In genomic region chr17:82769041-82769440, GRCh38 we compare ENCODE assay signal across 23 cellular contexts. TPM values are rescaled to one million over a fixed set of nuclear protein-coding genes. Genes with fewer than 3 reads are reported as not detected.
A peak's percentile ranks its signal among the peaks of the same experiment; 100 is the strongest.
DNase-seq lines count a peak whose midpoint lies in the region; ATAC-seq, FAIRE-seq and TF ChIP-seq lines count a peak whose summit lies in the region.
"Had no signal": no experiment of that assay in that cellular context is flagged by ENCODE, and none has a peak within 500 bp of the region (broad histone marks: within the 10 kb centered on the region; RNA-seq: fewer than 3 reads in every experiment).

No MANE protein-coding gene starts in this region.

- DNase-seq in SK-N-SH, result peak; percentile 8
- DNase-seq in HepG2 (ENCODE audit: low spot score), result no peak
- DNase-seq in right lobe of liver, result no peak
- DNase-seq in lower lobe of right lung, result peak; percentile 13
- no peak for DNase-seq in urothelium cell line (ENCODE audit: low spot score)
- no peak for DNase-seq in activated naive CD4-positive, alpha-beta T cell (lab: John Stamatoyannopoulos, UW)
- DNase-seq in SK-N-DZ (ENCODE audit: low spot score), result no peak
- DNase-seq: AML-193; Caco-2; Calu3; CD4-positive, alpha-beta T cell; CD8-positive, alpha-beta T cell; DMS79 treated with DMSO at 0.1 percent for 48 hours; GF-D8 had no signal

- H2AFZ ChIP-seq in SK-N-SH (ENCODE audit: low read depth), result no peak overlapping the region
- H2AFZ ChIP-seq in HepG2 (ENCODE audit: low read length), result no peak overlapping the region

- no peak for TF ChIP-seq POLR2A in HepG2 (IDR thresholded peaks at IDR 0.05; ENCODE audit: insufficient read depth in 1 of 2, low read depth in 2 of 2, low read length in 2 of 2)
- no peak for TF ChIP-seq POLR2A in right lobe of liver (IDR thresholded peaks at IDR 0.05)

- no peaks in the 10 kb centered on the region for H3F3A ChIP-seq in SK-N-SH (replicated peaks; ENCODE audit: insufficient read depth)

- WGBS in SK-N-SH (ENCODE audit: low lambda C conversion rate), result 91% methylated on average over 7 of the region's 7 CpGs
- WGBS in HepG2 (ENCODE audit: low lambda C conversion rate), result 94% methylated on average over 7 of the region's 7 CpGs
- 63% methylated on average over 2 of the region's 7 CpGs for WGBS in right lobe of liver (ENCODE audit: insufficient coverage, low coverage, low lambda C conversion rate, missing lambda C conversion rate)

- CTCF ChIA-PET in SK-N-SH (lab: Yijun Ruan, JAX) (interaction anchor here (1.0 to 2.1 kb wide), 5 partner anchors 10 to 333 kb away, joined by 3 to 8 read pairs (median 3); no protein-coding TSS in a partner anchor), HepG2 (lab: Yijun Ruan, JAX; ENCODE audit: low intra/inter-chr PET ratio, low total read pairs) (interaction anchor here (3.4 to 4.3 kb wide), 2 partner anchors 89 to 100 kb away, joined by 26 read pairs; no protein-coding TSS in a partner anchor)

- H3K79me2 ChIP-seq in SK-N-SH (ENCODE audit: insufficient read depth) (peaks cover 4% of the 10 kb centered on the region; the same call in 1 of the 2 replicates), HepG2 (ENCODE audit: insufficient read depth, low read length) (no peaks in the 10 kb centered on the region)

- H3K9ac ChIP-seq in SK-N-SH, result no peak overlapping the region
- no peak overlapping the region for H3K9ac ChIP-seq in HepG2 (ENCODE audit: insufficient read depth, low read depth, low read length)
- H3K9ac ChIP-seq: BLaER1 treated with 17β-estradiol and CSF1 and Interleukin-3, amounts not matched to agents 10 nM and 100 nM had no signal

- no peak overlapping the region for H3K27ac ChIP-seq in SK-N-SH (ENCODE audit: low read depth in 2 of 2, low read length in 1 of 2)
- no peak overlapping the region for H3K27ac ChIP-seq in HepG2 (ENCODE audit: extremely low read length, insufficient read depth, low read length)
- H3K27ac ChIP-seq in right lobe of liver, result no peak overlapping the region
- H3K27ac ChIP-seq in lower lobe of right lung, result no peak overlapping the region
- H3K27ac ChIP-seq: 22Rv1; A549; BLaER1 treated with 17β-estradiol and CSF1 and Interleukin-3, amounts not matched to agents 10 nM and 100 nM; C4-2B had no signal

- ATAC-seq in SK-N-SH treated with all-trans-retinoic acid at 6 μM for 48 hours, result no peak
- no peak for ATAC-seq in HepG2
- no peak for ATAC-seq in right lobe of liver
- ATAC-seq in lower lobe of right lung, result no peak
- ATAC-seq: A549; CD8-positive, alpha-beta T cell had no signal

- POLR2A ChIA-PET in SK-N-SH (lab: Yijun Ruan, JAX), result no interaction called here
- POLR2A ChIA-PET in HepG2 (lab: Yijun Ruan, JAX), result no interaction called here

- H3K4me3 ChIP-seq in SK-N-SH (ENCODE audit: low read depth in 2 of 2, low read length in 1 of 2) (no peak overlapping the region), HepG2 (replicated peaks in 1 of 3; ENCODE audit: insufficient read depth in 1 of 3, low read depth in 2 of 3, low read length in 3 of 3) (no peak overlapping the region), right lobe of liver (no peak overlapping the region), lower lobe of right lung (no peak overlapping the region)
- H3K4me3 ChIP-seq: A549; BLaER1 treated with 17β-estradiol and CSF1 and Interleukin-3, amounts not matched to agents 10 nM and 100 nM had no signal

- TF ChIP-seq EP300 in SK-N-SH (IDR thresholded peaks at IDR 0.05; ENCODE audit: borderline replicate concordance in 1 of 2, low read depth in 1 of 2, low read length in 1 of 2) (no peak), HepG2 (IDR thresholded peaks at IDR 0.05; ENCODE audit: low read depth in 2 of 2, low read length in 2 of 2) (no peak), HepG2 (CRISPR knock-in tag; IDR thresholded peaks at IDR 0.05; ENCODE audit: borderline replicate concordance) (no peak)

- no peak for TF ChIP-seq RAD21 in SK-N-SH (IDR thresholded peaks at IDR 0.05; ENCODE audit: low read length)
- no peak for TF ChIP-seq RAD21 in HepG2 (CRISPR knock-in tag; IDR thresholded peaks at IDR 0.05)

- H3K27me3 ChIP-seq in SK-N-SH (ENCODE audit: insufficient read depth), result no peaks in the 10 kb centered on the region
- no peaks in the 10 kb centered on the region for H3K27me3 ChIP-seq in HepG2 (ENCODE audit: control insufficient read depth in 1 of 2, insufficient read depth in 2 of 2, low read length in 2 of 2)
- H3K27me3 ChIP-seq in right lobe of liver, result no peaks in the 10 kb centered on the region
- H3K27me3 ChIP-seq in lower lobe of right lung (ENCODE audit: low read depth), result no peaks in the 10 kb centered on the region
- H3K27me3 ChIP-seq: BLaER1 treated with 17β-estradiol and CSF1 and Interleukin-3, amounts not matched to agents 10 nM and 100 nM had no signal

- in situ Hi-C loops in HepG2 (cut with HindIII; ENCODE audit: extremely low pct_ligation_motif_present, low pct_unique_long_range_greater_than_20kb), result no loop called here

- H3K4me1 ChIP-seq in SK-N-SH (ENCODE audit: control insufficient read depth in 1 of 2, insufficient read depth in 2 of 2, low read depth in 1 of 2, low read length in 1 of 2) (no peaks in the 10 kb centered on the region), HepG2 (ENCODE audit: insufficient read depth, low read length) (no peaks in the 10 kb centered on the region), right lobe of liver (peaks cover 0 to 22% (median 9%) of the 10 kb centered on the region in 4 donors), lower lobe of right lung (no peaks in the 10 kb centered on the region)
- H3K4me1 ChIP-seq: A549, Caco-2 had no signal

- TF ChIP-seq CTCF in SK-N-SH (IDR thresholded peaks at IDR 0.05), result no peak
- TF ChIP-seq CTCF in HepG2 (CRISPR knock-in tag; IDR thresholded peaks at IDR 0.05), result no peak
- TF ChIP-seq CTCF in right lobe of liver (IDR thresholded peaks at IDR 0.05), result no peak
- no peak for TF ChIP-seq CTCF in lower lobe of right lung (IDR thresholded peaks at IDR 0.05)

- no peaks in the 10 kb centered on the region for H3K9me2 ChIP-seq in SK-N-SH

- TSS peak; percentile 38 for BruUV-seq in HepG2 (replicated peaks; lab: Mats Ljungman, UMichigan)

- intact Hi-C loops in HepG2 (cut with micrococcal nuclease; ENCODE audit: unreplicated experiment), result no loop called here
- intact Hi-C loops in right lobe of liver (cut with DNase I), result loop anchor here in 1 of 2 donors (10.0 kb wide), 1 partner anchor 54 kb away; the partner anchor contains the start of gene FN3KRP
- intact Hi-C loops in lower lobe of right lung (cut with DNase I), result no loop called here

- no peak overlapping the region for H3K4me2 ChIP-seq in SK-N-SH
- no peak overlapping the region for H3K4me2 ChIP-seq in HepG2 (ENCODE audit: low read depth, low read length)
- H3K4me2 ChIP-seq: A549; BLaER1 treated with 17β-estradiol and CSF1 and Interleukin-3, amounts not matched to agents 10 nM and 100 nM had no signal

- no peak for FAIRE-seq in HepG2 (lab: Jason Lieb, UNC)
- peak; percentile 50 for FAIRE-seq in urothelium cell line (lab: Jason Lieb, UNC)
- FAIRE-seq: A549, D721Med, G401.6, GM12891, GM19239 had no signal

- H3K36me3 ChIP-seq in SK-N-SH (replicated peaks in 1 of 2; ENCODE audit: control insufficient read depth in 1 of 2, insufficient read depth in 2 of 2, low read length in 1 of 2), result peaks cover 42 to 47% of the 10 kb centered on the region in 2 experiments
- H3K36me3 ChIP-seq in HepG2 (replicated peaks in 1 of 2; ENCODE audit: control insufficient read depth in 1 of 2, insufficient read depth in 2 of 2, low read length in 2 of 2), result peaks cover 27 to 64% of the 10 kb centered on the region in 2 experiments; a peak in 4 of 5 replicates
- H3K36me3 ChIP-seq in right lobe of liver, result peaks cover 0 to 26% (median 2%) of the 10 kb centered on the region in 4 donors
- H3K36me3 ChIP-seq in lower lobe of right lung, result peaks cover 66% of the 10 kb centered on the region

- no peaks in the 10 kb centered on the region for H3K9me3 ChIP-seq in SK-N-SH
- H3K9me3 ChIP-seq in HepG2 (ENCODE audit: low read length), result no peaks in the 10 kb centered on the region
- H3K9me3 ChIP-seq in right lobe of liver, result no peaks in the 10 kb centered on the region
- no peaks in the 10 kb centered on the region for H3K9me3 ChIP-seq in lower lobe of right lung
- H3K9me3 ChIP-seq: A549; BLaER1 treated with 17β-estradiol and CSF1 and Interleukin-3, amounts not matched to agents 10 nM and 100 nM; Caco-2 had no signal

- H4K20me1 ChIP-seq in SK-N-SH (ENCODE audit: insufficient read depth) (no peaks in the 10 kb centered on the region), HepG2 (ENCODE audit: insufficient read depth, low read length) (no peaks in the 10 kb centered on the region)

RNA-seq across cellular contexts. Expression of gene TBCD, which starts 17.2 kb away (rescaled TPM):
- 78.7 and 107 TPM in 2 replicates for polyA plus RNA-seq in SK-N-SH (2012; rRNA removed)
- polyA plus RNA-seq in SK-N-SH (2012; cell fraction: cytosol; rRNA removed), result 40.1 and 54.1 TPM in 2 replicates
- 188 and 264 TPM in 2 replicates for polyA plus RNA-seq in SK-N-SH (2012; cell fraction: nucleus; rRNA removed)
- total RNA-seq in HepG2 (2016; rRNA removed; fragmentation: Illumina TruSeq; extraction: Trizol), result 33.9 and 49.6 TPM in 2 replicates
- 98.6 and 103 TPM in 2 replicates for total RNA-seq in HepG2 (2016; cell fraction: cytosol; rRNA removed; fragmentation: Illumina TruSeq; extraction: Trizol; ENCODE audit: low read depth)
- 32.6 and 40.4 TPM in 2 replicates for total RNA-seq in HepG2 (2016; cell fraction: insoluble cytoplasmic fraction; rRNA removed; fragmentation: Illumina TruSeq; extraction: Trizol)
- 28.6 and 30.6 TPM in 2 replicates for total RNA-seq in HepG2 (2016; cell fraction: membrane; rRNA removed; fragmentation: Illumina TruSeq; extraction: Trizol)
- 44.9 and 51.2 TPM in 2 replicates for total RNA-seq in HepG2 (2016; cell fraction: nucleus; rRNA removed; fragmentation: Illumina TruSeq; extraction: Trizol)
- polyA plus RNA-seq in HepG2 (2011; rRNA removed), result 54.8 and 58.7 TPM in 2 replicates
- 29.1 and 46.9 TPM in 2 replicates for polyA plus RNA-seq in HepG2 (2011; cell fraction: cytosol; rRNA removed)
- polyA plus RNA-seq in HepG2 (2011; cell fraction: nucleus; rRNA removed), result 327 and 449 TPM in 2 replicates
- 37.3 and 41.7 TPM in 2 replicates for polyA plus RNA-seq in HepG2 (2012)
- 3.7 and 4.9 TPM in 2 replicates for polyA plus RNA-seq in HepG2 (2016; cell fraction: cytosol; fragmentation: Illumina TruSeq; extraction: Trizol; ENCODE audit: low read depth)
- 39.7 and 51.2 TPM in 2 replicates for polyA plus RNA-seq in HepG2 (2016; cell fraction: insoluble cytoplasmic fraction; fragmentation: Illumina TruSeq; extraction: Trizol; ENCODE audit: low read depth)
- polyA plus RNA-seq in HepG2 (2016; cell fraction: membrane; fragmentation: Illumina TruSeq; extraction: Trizol; ENCODE audit: low read depth), result 5.6 and 6.8 TPM in 2 replicates
- polyA plus RNA-seq in HepG2 (2016; cell fraction: nucleus; fragmentation: Illumina TruSeq; extraction: Trizol; ENCODE audit: insufficient read depth, low read depth), result 140 and 151 TPM in 2 replicates
- 67.0 and 125 TPM in 2 replicates for polyA minus RNA-seq in HepG2 (2011; rRNA and poly(A)+ RNA removed; ENCODE audit: low replicate concordance)
- 38.0 and 45.2 TPM in 2 replicates for polyA minus RNA-seq in HepG2 (2011; cell fraction: cytosol; rRNA and poly(A)+ RNA removed)
- 51.1 and 51.6 TPM in 2 replicates for polyA minus RNA-seq in HepG2 (2011; cell fraction: nucleus; rRNA and poly(A)+ RNA removed)
- 10 to 100 TPM; 28.0 to 55.7 (median 41.3) TPM for total RNA-seq in right lobe of liver
- 84.8 TPM for total RNA-seq in lower lobe of right lung
- polyA plus RNA-seq in SK-N-DZ (2014; cell fraction: cytosol; rRNA removed), result 62.0 and 86.2 TPM in 2 replicates
- polyA plus RNA-seq in SK-N-DZ (2014; cell fraction: nucleus; rRNA removed), result 290 and 425 TPM in 2 replicates

RNA-seq across cellular contexts. Expression of gene FN3K, which starts 33.6 kb away (rescaled TPM):
- polyA plus RNA-seq in SK-N-SH (2012; rRNA removed), result 4.3 and 9.9 TPM in 2 replicates
- polyA plus RNA-seq in SK-N-SH (2012; cell fraction: cytosol; rRNA removed), result 6.7 and 9.8 TPM in 2 replicates
- polyA plus RNA-seq in SK-N-SH (2012; cell fraction: nucleus; rRNA removed), result 23.0 and 32.8 TPM in 2 replicates
- total RNA-seq in HepG2 (2016; rRNA removed; fragmentation: Illumina TruSeq; extraction: Trizol), result 12.2 and 22.0 TPM in 2 replicates
- 9.6 and 10.3 TPM in 2 replicates for total RNA-seq in HepG2 (2016; cell fraction: cytosol; rRNA removed; fragmentation: Illumina TruSeq; extraction: Trizol; ENCODE audit: low read depth)
- total RNA-seq in HepG2 (2016; cell fraction: insoluble cytoplasmic fraction; rRNA removed; fragmentation: Illumina TruSeq; extraction: Trizol), result 12.7 and 23.9 TPM in 2 replicates
- 17.0 and 17.4 TPM in 2 replicates for total RNA-seq in HepG2 (2016; cell fraction: membrane; rRNA removed; fragmentation: Illumina TruSeq; extraction: Trizol)
- 29.1 and 32.3 TPM in 2 replicates for total RNA-seq in HepG2 (2016; cell fraction: nucleus; rRNA removed; fragmentation: Illumina TruSeq; extraction: Trizol)
- 3.5 and 5.7 TPM in 2 replicates for polyA plus RNA-seq in HepG2 (2011; rRNA removed)
- polyA plus RNA-seq in HepG2 (2011; cell fraction: cytosol; rRNA removed), result 1.9 and 2.0 TPM in 2 replicates
- polyA plus RNA-seq in HepG2 (2011; cell fraction: nucleus; rRNA removed), result 27.8 and 27.9 TPM in 2 replicates
- 48.6 and 58.1 TPM in 2 replicates for polyA plus RNA-seq in HepG2 (2012)
- polyA plus RNA-seq in HepG2 (2016; cell fraction: cytosol; fragmentation: Illumina TruSeq; extraction: Trizol; ENCODE audit: low read depth), result 21.3 and 21.5 TPM in 2 replicates
- 52.3 and 61.0 TPM in 2 replicates for polyA plus RNA-seq in HepG2 (2016; cell fraction: insoluble cytoplasmic fraction; fragmentation: Illumina TruSeq; extraction: Trizol; ENCODE audit: low read depth)
- 23.7 and 26.9 TPM in 2 replicates for polyA plus RNA-seq in HepG2 (2016; cell fraction: membrane; fragmentation: Illumina TruSeq; extraction: Trizol; ENCODE audit: low read depth)
- 78.1 and 80.9 TPM in 2 replicates for polyA plus RNA-seq in HepG2 (2016; cell fraction: nucleus; fragmentation: Illumina TruSeq; extraction: Trizol; ENCODE audit: insufficient read depth, low read depth)
- 1.6 and 9.2 TPM in 2 replicates for polyA minus RNA-seq in HepG2 (2011; rRNA and poly(A)+ RNA removed; ENCODE audit: low replicate concordance)
- polyA minus RNA-seq in HepG2 (2011; cell fraction: cytosol; rRNA and poly(A)+ RNA removed), result 17.1 and 26.0 TPM in 2 replicates
- 24.3 and 29.1 TPM in 2 replicates for polyA minus RNA-seq in HepG2 (2011; cell fraction: nucleus; rRNA and poly(A)+ RNA removed)
- 10 to 100 TPM; 29.6 to 61.6 (median 45.5) TPM for total RNA-seq in right lobe of liver
- total RNA-seq in lower lobe of right lung, result 27.9 TPM
- 2.8 and 7.0 TPM in 2 replicates for polyA plus RNA-seq in SK-N-DZ (2014; cell fraction: cytosol; rRNA removed)
- polyA plus RNA-seq in SK-N-DZ (2014; cell fraction: nucleus; rRNA removed), result 18.1 and 24.9 TPM in 2 replicates

RNA-seq across cellular contexts. Expression of gene FN3KRP, which starts 52.5 kb away (rescaled TPM):
- polyA plus RNA-seq in SK-N-SH (2012; rRNA removed) (54.3 and 68.2 TPM in 2 replicates), HepG2 (2011; rRNA removed) (22.1 and 22.4 TPM in 2 replicates)
- 54.0 and 58.2 TPM in 2 replicates for polyA plus RNA-seq in SK-N-SH (2012; cell fraction: cytosol; rRNA removed)
- polyA plus RNA-seq in SK-N-SH (2012; cell fraction: nucleus; rRNA removed), result 55.7 and 57.5 TPM in 2 replicates
- total RNA-seq in HepG2 (2016; rRNA removed; fragmentation: Illumina TruSeq; extraction: Trizol) (28.2 and 36.1 TPM in 2 replicates), right lobe of liver (10 to 100 TPM in 4 of 6 experiments, 1 to 10 TPM in 2; 7.6 to 24.8 (median 14.3) TPM), lower lobe of right lung (28.1 TPM)
- 5.3 and 7.1 TPM in 2 replicates for total RNA-seq in HepG2 (2016; cell fraction: cytosol; rRNA removed; fragmentation: Illumina TruSeq; extraction: Trizol; ENCODE audit: low read depth)
- 27.6 and 34.8 TPM in 2 replicates for total RNA-seq in HepG2 (2016; cell fraction: insoluble cytoplasmic fraction; rRNA removed; fragmentation: Illumina TruSeq; extraction: Trizol)
- total RNA-seq in HepG2 (2016; cell fraction: membrane; rRNA removed; fragmentation: Illumina TruSeq; extraction: Trizol), result 17.5 and 18.4 TPM in 2 replicates
- 16.5 and 21.0 TPM in 2 replicates for total RNA-seq in HepG2 (2016; cell fraction: nucleus; rRNA removed; fragmentation: Illumina TruSeq; extraction: Trizol)
- 17.7 and 18.3 TPM in 2 replicates for polyA plus RNA-seq in HepG2 (2011; cell fraction: cytosol; rRNA removed)
- polyA plus RNA-seq in HepG2 (2011; cell fraction: nucleus; rRNA removed), result 34.0 and 36.3 TPM in 2 replicates
- 27.4 and 37.9 TPM in 2 replicates for polyA plus RNA-seq in HepG2 (2012)
- polyA plus RNA-seq in HepG2 (2016; cell fraction: cytosol; fragmentation: Illumina TruSeq; extraction: Trizol; ENCODE audit: low read depth), result 6.9 and 7.2 TPM in 2 replicates
- 54.4 and 62.2 TPM in 2 replicates for polyA plus RNA-seq in HepG2 (2016; cell fraction: insoluble cytoplasmic fraction; fragmentation: Illumina TruSeq; extraction: Trizol; ENCODE audit: low read depth)
- 14.4 and 14.9 TPM in 2 replicates for polyA plus RNA-seq in HepG2 (2016; cell fraction: membrane; fragmentation: Illumina TruSeq; extraction: Trizol; ENCODE audit: low read depth)
- polyA plus RNA-seq in HepG2 (2016; cell fraction: nucleus; fragmentation: Illumina TruSeq; extraction: Trizol; ENCODE audit: insufficient read depth, low read depth), result 57.5 and 59.5 TPM in 2 replicates
- 13.3 and 23.3 TPM in 2 replicates for polyA minus RNA-seq in HepG2 (2011; rRNA and poly(A)+ RNA removed; ENCODE audit: low replicate concordance)
- polyA minus RNA-seq in HepG2 (2011; cell fraction: cytosol; rRNA and poly(A)+ RNA removed), result 11.0 and 11.2 TPM in 2 replicates
- 9.8 and 12.2 TPM in 2 replicates for polyA minus RNA-seq in HepG2 (2011; cell fraction: nucleus; rRNA and poly(A)+ RNA removed)
- polyA plus RNA-seq in SK-N-DZ (2014; cell fraction: cytosol; rRNA removed), result 28.2 and 31.7 TPM in 2 replicates
- 31.0 and 45.5 TPM in 2 replicates for polyA plus RNA-seq in SK-N-DZ (2014; cell fraction: nucleus; rRNA removed)

Comparison
In these comparisons a context has a peak if more than half of its experiments do, and no peak if none do; other contexts are left out.
1. DNase-seq: peak in SK-N-SH (single experiment) and lower lobe of right lung (single experiment); none in HepG2 (single experiment), right lobe of liver (0 of 3), urothelium cell line (single experiment), activated naive CD4-positive, alpha-beta T cell (0 of 4) and SK-N-DZ (single experiment).